ENCODE assay signal across 1 cellular context in the genomic region with DNA sequence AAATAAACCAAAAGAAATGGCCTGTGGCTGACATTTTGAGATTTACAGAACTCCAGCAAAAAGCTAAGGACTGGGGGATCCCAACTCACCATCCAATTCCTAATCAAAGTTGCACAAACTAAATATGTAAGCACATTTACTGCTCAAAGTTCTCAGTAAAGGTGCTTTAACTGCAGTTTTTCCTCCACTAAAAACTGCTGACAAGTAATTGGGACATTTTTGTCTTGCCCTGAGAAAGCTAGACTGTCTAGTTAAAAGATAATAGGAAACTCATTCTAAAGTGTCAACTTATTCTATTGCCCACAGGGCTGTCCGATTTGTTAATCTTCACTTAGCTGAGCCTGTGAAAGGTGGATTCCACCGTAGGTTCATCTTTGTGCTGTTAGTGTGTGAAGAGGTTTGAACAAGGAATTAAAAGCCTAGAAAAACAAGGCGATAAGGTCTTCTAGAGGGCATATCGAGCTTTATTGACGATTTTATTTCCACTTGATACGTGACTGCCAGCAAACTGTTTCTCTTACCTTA.
TF ChIP-seq lines count a peak whose summit lies in the region.

No MANE protein-coding gene starts in this region.

TF ChIP-seq in endothelial cell of umbilical vein, 7 proteins besides CTCF, POLR2A, EP300 and RAD21 (continued from another document):
- no peak for TF ChIP-seq GATA2 (IDR thresholded peaks at IDR 0.05; ENCODE audit: insufficient read depth, insufficient read length, low read depth, low read length)
